ENCODE assay signal across 16 cellular contexts in the genomic region with DNA sequence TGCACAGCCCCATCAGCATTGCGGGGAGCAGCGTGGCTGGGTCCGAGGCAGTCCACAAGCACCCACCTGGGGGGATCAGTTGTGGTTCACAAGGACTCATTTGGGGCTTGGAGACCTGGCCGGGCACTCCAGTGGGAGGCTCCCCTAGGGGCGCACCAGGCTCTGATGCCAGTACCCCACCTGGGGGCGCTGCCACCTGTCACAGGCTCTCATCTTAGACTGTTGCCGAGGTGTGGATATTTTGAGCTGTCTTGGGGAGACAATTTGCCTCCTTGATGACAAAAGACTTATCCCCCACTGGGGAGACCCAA. TPM values are rescaled to one million over a fixed set of nuclear protein-coding genes. Genes with fewer than 3 reads are reported as not detected.
A peak's percentile ranks its signal among the peaks of the same experiment; 100 is the strongest.
DNase-seq lines count a peak whose midpoint lies in the region; ATAC-seq and TF ChIP-seq lines count a peak whose summit lies in the region.
"Had no signal": no experiment of that assay in that cellular context is flagged by ENCODE, and none has a peak within 500 bp of the region (broad histone marks: within the 10 kb centered on the region; RNA-seq: fewer than 3 reads in every experiment).

No MANE protein-coding gene starts in this region.

- H3K27me3 ChIP-seq in cardiac muscle cell (peaks cover 9% of the 10 kb centered on the region), right atrium auricular region (peaks cover 3 to 6% of the 10 kb centered on the region in 2 donors), H7 (ENCODE audit: control insufficient read depth, insufficient read depth, low read length) (peaks cover 29% of the 10 kb centered on the region), spleen (replicated peaks in 1 of 7) (peaks cover 0 to 34% (median 20%) of the 10 kb centered on the region in 7 donors), uterus (peaks cover 0 to 12% of the 10 kb centered on the region in 2 donors)
- H3K27me3 ChIP-seq: SJCRH30 had no signal

- DNase-seq in cardiac muscle cell (ENCODE audit: low read depth in 1 of 2, low spot score in 1 of 2) (no peak), right atrium auricular region (ENCODE audit: low spot score) (no peak), H7 (peak; percentile 87), spleen (peak; percentile 72), NCI-H510A (lab: John Stamatoyannopoulos, UW) (no peak), T-helper 9 cell (no peak), uterus (no peak)
- peak; percentile 47 for DNase-seq in activated naive CD8-positive, alpha-beta T cell treated with anti-CD3 and anti-CD28 coated beads, Interleukin-2, amount 50 U/mL, for 24 hours
- DNase-seq: naive thymus-derived CD4-positive, alpha-beta T cell; NCI-H1694; NCI-H748 treated with DMSO at 0.1 percent for 48 hours; sigmoid colon; SJCRH30 had no signal

- no peaks in the 10 kb centered on the region for H3K36me3 Mint-ChIP-seq in activated naive CD8-positive, alpha-beta T cell treated with anti-CD3 and anti-CD28 coated beads, Interleukin-2, amount 50 U/mL, for 24 hours (ENCODE audit: low read depth)

- H3K27ac ChIP-seq in cardiac muscle cell (peak overlapping the region; percentile 11), right atrium auricular region (no peak overlapping the region), spleen (no peak overlapping the region), uterus (no peak overlapping the region)
- H3K27ac ChIP-seq: sigmoid colon, SJCRH30 had no signal

- H3K4me1 Mint-ChIP-seq in activated naive CD8-positive, alpha-beta T cell treated with anti-CD3 and anti-CD28 coated beads, Interleukin-2, amount 50 U/mL, for 24 hours, result peaks cover 11% of the 10 kb centered on the region

- H3K4me3 ChIP-seq in cardiac muscle cell (no peak overlapping the region), right atrium auricular region (no peak overlapping the region), H7 (ENCODE audit: insufficient read depth, low read depth, low read length) (no peak overlapping the region), spleen (no peak overlapping the region), uterus (no peak overlapping the region)
- H3K4me3 ChIP-seq: sigmoid colon, SJCRH30 had no signal

- no peak for TF ChIP-seq POLR2A in spleen (IDR thresholded peaks at IDR 0.05)
- TF ChIP-seq POLR2A in uterus (IDR thresholded peaks at IDR 0.05), result no peak

- H3K27ac Mint-ChIP-seq in activated naive CD8-positive, alpha-beta T cell treated with anti-CD3 and anti-CD28 coated beads, Interleukin-2, amount 50 U/mL, for 24 hours, result no peak overlapping the region
- H3K27ac Mint-ChIP-seq: activated T-helper 1 cell treated with anti-CD3 and anti-CD28 coated beads, Interleukin-12 subunit alpha, Interleukin-12 subunit beta, Interleukin-2, Interleukin-4 antibody, amounts not matched to agents 30 ng/mL and 10 ng/mL and 1 ng/mL, durations not matched to agents 14 hours and 24 hours and 36 hours; naive thymus-derived CD4-positive, alpha-beta T cell had no signal

- H3K27me3 Mint-ChIP-seq in activated naive CD8-positive, alpha-beta T cell treated with anti-CD3 and anti-CD28 coated beads, Interleukin-2, amount 50 U/mL, for 24 hours, result peaks cover 7% of the 10 kb centered on the region

- TF ChIP-seq CTCF in cardiac muscle cell (IDR thresholded peaks at IDR 0.05; ENCODE audit: low read depth, low read length) (no peak), right atrium auricular region (IDR thresholded peaks at IDR 0.05) (no peak), spleen (IDR thresholded peaks at IDR 0.05 in 8 of 11, conservative IDR thresholded peaks at IDR 0.05 in 3 of 11) (peak in 1 of 11 experiments; percentile 19), uterus (IDR thresholded peaks at IDR 0.05) (no peak)

- no peak overlapping the region for H3K4me3 Mint-ChIP-seq in activated naive CD8-positive, alpha-beta T cell treated with anti-CD3 and anti-CD28 coated beads, Interleukin-2, amount 50 U/mL, for 24 hours
- H3K4me3 Mint-ChIP-seq: activated T-helper 1 cell treated with anti-CD3 and anti-CD28 coated beads, Interleukin-12 subunit alpha, Interleukin-12 subunit beta, Interleukin-2, Interleukin-4 antibody, amounts not matched to agents 30 ng/mL and 10 ng/mL and 1 ng/mL, durations not matched to agents 14 hours and 24 hours and 36 hours; naive thymus-derived CD4-positive, alpha-beta T cell had no signal

- no peaks in the 10 kb centered on the region for H3K9me3 ChIP-seq in cardiac muscle cell (ENCODE audit: low read depth)
- H3K9me3 ChIP-seq in right atrium auricular region, result no peaks in the 10 kb centered on the region
- H3K9me3 ChIP-seq in spleen, result no peaks in the 10 kb centered on the region
- no peaks in the 10 kb centered on the region for H3K9me3 ChIP-seq in uterus
- H3K9me3 ChIP-seq: sigmoid colon, SJCRH30 had no signal

- H3K36me3 ChIP-seq in cardiac muscle cell (no peaks in the 10 kb centered on the region), right atrium auricular region (no peaks in the 10 kb centered on the region), H7 (replicated peaks; ENCODE audit: control insufficient read depth, insufficient read depth, low read length) (no peaks in the 10 kb centered on the region), spleen (no peaks in the 10 kb centered on the region), uterus (no peaks in the 10 kb centered on the region)
- H3K36me3 ChIP-seq: sigmoid colon, SJCRH30 had no signal

- ATAC-seq in activated naive CD8-positive, alpha-beta T cell treated with anti-CD3 and anti-CD28 coated beads, Interleukin-2, amount 50 U/mL, for 24 hours, result no peak
- ATAC-seq: naive thymus-derived CD4-positive, alpha-beta T cell had no signal

- no peaks in the 10 kb centered on the region for H3K9me3 Mint-ChIP-seq in activated naive CD8-positive, alpha-beta T cell treated with anti-CD3 and anti-CD28 coated beads, Interleukin-2, amount 50 U/mL, for 24 hours
- H3K9me3 Mint-ChIP-seq: activated T-helper 1 cell treated with anti-CD3 and anti-CD28 coated beads, Interleukin-12 subunit alpha, Interleukin-12 subunit beta, Interleukin-2, Interleukin-4 antibody, amounts not matched to agents 30 ng/mL and 10 ng/mL and 1 ng/mL, durations not matched to agents 14 hours and 24 hours and 36 hours; naive thymus-derived CD4-positive, alpha-beta T cell had no signal

- H3K4me1 ChIP-seq in cardiac muscle cell (ENCODE audit: low read depth) (peaks cover 42% of the 10 kb centered on the region), right atrium auricular region (peaks cover 0 to 38% of the 10 kb centered on the region in 2 donors), spleen (peaks cover 3 to 56% (median 36%) of the 10 kb centered on the region in 6 donors), uterus (peaks cover 0 to 13% of the 10 kb centered on the region in 2 donors)

- intact Hi-C loops in spleen (cut with DNase I; ENCODE audit: low total_unique reads), result no loop called here
- intact Hi-C loops in uterus (cut with DNase I; ENCODE audit: low total_unique reads), result no loop called here

- WGBS in spleen, 5 donors, result 83 to 94% (median 87%) methylated on average over 7 of the region's 7 CpGs

RNA-seq across cellular contexts. Expression of gene ADRA2B, which starts 3.0 kb away (rescaled TPM):
- total RNA-seq in cardiac muscle cell, result 27.4 and 61.8 TPM in 2 replicates
- 28.5 and 50.8 TPM in 2 replicates for polyA plus RNA-seq in cardiac muscle cell
- 1 to 10 TPM in 1 of 2 donors, under 1 TPM in 1; 0.47 to 1.4 TPM for total RNA-seq in right atrium auricular region
- total RNA-seq in H7 (2014; rRNA removed; shearing (Covaris generic)), result 1.6 and 1.9 TPM in 2 replicates
- 10 to 100 TPM in 3 of 7 donors, 1 to 10 TPM in 4; 3.1 to 14.2 (median 9.0) TPM for total RNA-seq in spleen
- 1 to 10 TPM; 1.8 to 4.2 (median 1.8) TPM for polyA plus RNA-seq in spleen
- 1 to 10 TPM in 2 of 4 donors, under 1 TPM in 1, not detected in 1; 0.51 to 5.4 (median 2.6) TPM for total RNA-seq in uterus
- total RNA-seq: glomerular endothelial cell, SJCRH30 had no signal
- polyA plus RNA-seq: BJ; naive thymus-derived CD4-positive, alpha-beta T cell had no signal

RNA-seq across cellular contexts. Expression of gene ASTL, which starts 25.0 kb away (rescaled TPM):
- total RNA-seq in cardiac muscle cell, result not detected in 2 replicates
- not detected in 2 replicates for polyA plus RNA-seq in cardiac muscle cell
- not detected for total RNA-seq in right atrium auricular region
- not detected in 2 replicates for total RNA-seq in H7 (2014; rRNA removed; shearing (Covaris generic))
- 1 to 10 TPM in 2 of 7 donors, under 1 TPM in 4, not detected in 1; 0.49 to 2.2 (median 0.72) TPM for total RNA-seq in spleen
- under 1 TPM; 0.24 to 0.33 (median 0.29) TPM for polyA plus RNA-seq in spleen
- total RNA-seq in uterus, result not detected
- total RNA-seq: glomerular endothelial cell, sigmoid colon, SJCRH30 had no signal
- polyA plus RNA-seq: BJ had no signal

RNA-seq across cellular contexts. Expression of gene DUSP2, which starts 31.9 kb away (rescaled TPM):
- 0.89 and 3.0 TPM in 2 replicates for total RNA-seq in cardiac muscle cell
- 1.0 and 2.2 TPM in 2 replicates for polyA plus RNA-seq in cardiac muscle cell
- total RNA-seq in right atrium auricular region, result 1 to 10 TPM; 4.0 to 9.0 TPM
- total RNA-seq in H7 (2014; rRNA removed; shearing (Covaris generic)), result 2.0 and 3.6 TPM in 2 replicates
- total RNA-seq in spleen, result 10 to 100 TPM; 27.2 to 88.0 (median 45.0) TPM
- polyA plus RNA-seq in spleen, result 10 to 100 TPM; 24.2 to 60.8 (median 47.6) TPM
- total RNA-seq in uterus, result 10 to 100 TPM in 1 of 4 donors, 1 to 10 TPM in 3; 2.4 to 33.3 (median 6.2) TPM

Comparison
In these comparisons a context has a peak if more than half of its experiments do, and no peak if none do; other contexts are left out.
1. DNase-seq: peak in H7 (single experiment), activated naive CD8-positive, alpha-beta T cell treated with anti-CD3 and anti-CD28 coated beads, Interleukin-2, amount 50 U/mL, for 24 hours (single experiment) and spleen (single experiment); none in cardiac muscle cell (0 of 2), right atrium auricular region (single experiment), NCI-H510A (single experiment), T-helper 9 cell (single experiment) and uterus (0 of 2).